Comparison of ENCODE assay signal across 26 cellular contexts in the genomic region with DNA sequence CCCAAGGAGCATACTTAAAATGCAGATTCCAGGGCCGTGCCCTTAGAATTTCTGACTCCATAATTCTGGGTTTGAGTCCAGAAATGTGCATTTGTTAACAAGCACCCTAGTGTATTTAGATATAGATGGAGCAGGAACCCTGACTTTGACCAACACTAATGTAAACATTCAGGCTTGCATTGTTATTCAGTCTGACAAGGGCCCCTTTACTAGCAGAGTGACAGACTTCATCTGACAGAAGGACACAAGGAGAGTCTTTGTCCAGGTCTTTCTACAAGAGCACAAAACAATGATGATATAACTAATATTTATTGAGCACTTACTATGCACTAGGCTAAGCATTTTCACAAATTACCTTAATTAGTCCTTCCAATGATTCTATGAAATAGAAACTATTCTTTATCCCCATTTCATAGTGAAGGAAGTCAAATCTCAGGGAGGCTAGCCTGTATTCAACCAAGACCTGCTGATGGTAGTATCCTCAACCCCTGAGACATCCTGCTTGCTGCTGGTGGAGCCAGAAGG. TPM values are rescaled to one million over a fixed set of nuclear protein-coding genes. Genes with fewer than 3 reads are reported as not detected.
DNase-seq lines count a peak whose midpoint lies in the region; ATAC-seq, FAIRE-seq and TF ChIP-seq lines count a peak whose summit lies in the region.
"Had no signal": no experiment of that assay in that cellular context is flagged by ENCODE, and none has a peak within 500 bp of the region (broad histone marks: within the 10 kb centered on the region; RNA-seq: fewer than 3 reads in every experiment).

No MANE protein-coding gene starts in this region.

- no peak for DNase-seq in H1 (ENCODE audit: low read depth in 1 of 2, low spot score in 2 of 2)
- DNase-seq in upper lobe of left lung = no peak
- DNase-seq in pons (ENCODE audit: low spot score) = no peak
- DNase-seq in stimulated activated CD4-positive, alpha-beta T cell treated with anti-CD3 and anti-CD28 coated beads, Interleukin-1b, Interleukin-23, amount 100 ng/mL, for 48 hours = no peak
- DNase-seq: 8988T; ACHN; BE2C; C1 segment of cervical spinal cord; Calu3; CD4-positive, alpha-beta memory T cell; CD4-positive, CD25-positive, alpha-beta regulatory T cell; CD8-positive, alpha-beta memory T cell; DMS79 treated with DMSO at 0.1 percent for 48 hours; GF-D8 had no signal

- no peak for TF ChIP-seq RAD21 in H1 (IDR thresholded peaks at IDR 0.05 in 1 of 2, conservative IDR thresholded peaks at IDR 0.05 in 1 of 2; ENCODE audit: low read depth in 2 of 2, low read length in 2 of 2)
- no peak for TF ChIP-seq RAD21 in liver (IDR thresholded peaks at IDR 0.05)

- FAIRE-seq in H1 (lab: Jason Lieb, UNC) = no peak
- FAIRE-seq: A204.1, D721Med, G401.6, GM12891, GM19239 had no signal

- H2BK15ac ChIP-seq in H1 (ENCODE audit: low read length) = no peak overlapping the region

- TF ChIP-seq EP300 in H1 (IDR thresholded peaks at IDR 0.05; ENCODE audit: borderline replicate concordance in 1 of 2, low read depth in 2 of 2, low read length in 2 of 2) = no peak
- no peak for TF ChIP-seq EP300 in upper lobe of left lung (IDR thresholded peaks at IDR 0.05)

- ATAC-seq in upper lobe of left lung (ENCODE audit: low FRiP score in 2 of 2) = no peak

- no peak overlapping the region for H4K91ac ChIP-seq in H1 (replicated peaks; ENCODE audit: insufficient read length, low read length)

- H2BK5ac ChIP-seq in H1 (ENCODE audit: low read depth, low read length) = no peak overlapping the region

- no peaks in the 10 kb centered on the region for H4K20me1 ChIP-seq in H1 (replicated peaks in 1 of 2; ENCODE audit: control insufficient read depth in 1 of 2, insufficient read depth in 2 of 2, low read length in 2 of 2)
- H4K20me1 ChIP-seq: BLaER1 had no signal

- WGBS in H1 (ENCODE audit: extremely low coverage in 1 of 2, insufficient coverage in 1 of 2, insufficient read length in 1 of 2, insufficient replicate concordance in 2 of 2, low coverage in 1 of 2, low lambda C conversion rate in 2 of 2, missing lambda C conversion rate in 1 of 2), 2 experiments = 82% methylated on average over 1 of the region's 1 CpG; no CpG with 5 or more reads in 1 of the 2 experiments
- 71% methylated on average over 1 of the region's 1 CpG for WGBS in liver
- 85 to 100% methylated on average over 1 of the region's 1 CpG for WGBS in upper lobe of left lung, 2 donors

- no peak overlapping the region for H2AK5ac ChIP-seq in H1 (ENCODE audit: low read depth, low read length)

- no peaks in the 10 kb centered on the region; the same call in 1 of the 2 replicates for H3K79me1 ChIP-seq in H1 (ENCODE audit: low read depth, low read length)

- no peaks in the 10 kb centered on the region for H3K79me2 ChIP-seq in H1 (ENCODE audit: control insufficient read depth in 1 of 2, insufficient read depth in 2 of 2, low read length in 2 of 2)

- H3K4me3 ChIP-seq in H1 (ENCODE audit: extremely low read depth in 1 of 4, insufficient read depth in 2 of 4, low read depth in 3 of 4, low read length in 4 of 4) = no peak overlapping the region
- H3K4me3 ChIP-seq in liver (ENCODE audit: low read depth in 1 of 3, low read length in 3 of 3) = peak overlapping the region in 2 of 3 donors; percentile 63 to 91
- no peak overlapping the region for H3K4me3 ChIP-seq in subcutaneous abdominal adipose tissue (ENCODE audit: low read depth in 1 of 5, low read length in 5 of 5)
- H3K4me3 ChIP-seq in upper lobe of left lung = no peak overlapping the region
- H3K4me3 ChIP-seq: BLaER1 had no signal

- no peak overlapping the region for H2BK120ac ChIP-seq in H1 (replicated peaks; ENCODE audit: low read depth, low read length)

- no peaks in the 10 kb centered on the region for H3K9me3 ChIP-seq in H1 (ENCODE audit: insufficient read depth in 2 of 2, low read depth in 1 of 2, low read length in 1 of 2)
- H3K9me3 ChIP-seq in liver (ENCODE audit: control insufficient read depth in 4 of 4, low read length in 3 of 4) = no peaks in the 10 kb centered on the region
- no peaks in the 10 kb centered on the region for H3K9me3 ChIP-seq in subcutaneous abdominal adipose tissue (ENCODE audit: control insufficient read depth in 5 of 5, low read length in 5 of 5)
- no peaks in the 10 kb centered on the region for H3K9me3 ChIP-seq in upper lobe of left lung
- H3K9me3 ChIP-seq: BE2C, Caco-2 had no signal

- H3K36me3 ChIP-seq in H1 (ENCODE audit: control insufficient read depth in 2 of 4, insufficient read depth in 4 of 4, low read length in 3 of 4) = no peaks in the 10 kb centered on the region
- H3K36me3 ChIP-seq in liver (ENCODE audit: control insufficient read depth in 4 of 4, insufficient read depth in 3 of 4, low read depth in 1 of 4, low read length in 3 of 4) = peaks cover 1 to 60% (median 27%) of the 10 kb centered on the region in 4 donors
- peaks cover 0 to 26% (median 11%) of the 10 kb centered on the region in 5 donors for H3K36me3 ChIP-seq in subcutaneous abdominal adipose tissue (ENCODE audit: control insufficient read depth in 5 of 5, insufficient read depth in 5 of 5, low read length in 5 of 5)
- no peaks in the 10 kb centered on the region for H3K36me3 ChIP-seq in upper lobe of left lung
- H3K36me3 ChIP-seq: BE2C, BLaER1 had no signal

- no peak for TF ChIP-seq CTCF in H1 (IDR thresholded peaks at IDR 0.05; ENCODE audit: control extremely low read depth in 1 of 3, insufficient read depth in 1 of 3, low read depth in 1 of 3, low read length in 3 of 3)
- TF ChIP-seq CTCF in liver (IDR thresholded peaks at IDR 0.05; ENCODE audit: low read depth, low read length, missing input control) = no peak
- no peak for TF ChIP-seq CTCF in upper lobe of left lung (IDR thresholded peaks at IDR 0.05)

- no peak overlapping the region for H3K56ac ChIP-seq in H1 (replicated peaks; ENCODE audit: insufficient read length, low read depth, low read length)

- H3K9ac ChIP-seq in H1 (replicated peaks in 1 of 4; ENCODE audit: extremely low read depth in 1 of 4, low read depth in 3 of 4, low read length in 3 of 4) = no peak overlapping the region
- H3K9ac ChIP-seq in liver (ENCODE audit: low read depth in 1 of 2, low read length in 2 of 2) = no peak overlapping the region
- H3K9ac ChIP-seq in subcutaneous abdominal adipose tissue (ENCODE audit: low read length in 5 of 5) = no peak overlapping the region
- H3K9ac ChIP-seq: BLaER1 had no signal

- CTCF ChIA-PET in H1 (lab: Charles Lee; ENCODE audit: partially characterized antibody) = interaction anchor here (0.6 to 1.7 kb wide), 16 partner anchors 9 to 1333 kb away, joined by 3 to 7 read pairs (median 3); no protein-coding TSS in a partner anchor

- H4K5ac ChIP-seq in H1 (ENCODE audit: insufficient read length, low read depth, low read length) = no peak overlapping the region

- no peak overlapping the region for H3K18ac ChIP-seq in H1 (ENCODE audit: extremely low read depth, low read length)

- no peak overlapping the region for H3K27ac ChIP-seq in H1 (ENCODE audit: low read depth, low read length)
- H3K27ac ChIP-seq in liver (ENCODE audit: low read depth in 1 of 2, low read length in 2 of 2) = no peak overlapping the region
- H3K27ac ChIP-seq in subcutaneous abdominal adipose tissue (ENCODE audit: low read depth, low read length) = peak overlapping the region; percentile 32
- H3K27ac ChIP-seq in upper lobe of left lung = no peak overlapping the region
- H3K27ac ChIP-seq: BLaER1 had no signal

- no peak overlapping the region for H2AFZ ChIP-seq in H1 (ENCODE audit: low read length)

- no peak overlapping the region for H3K4me2 ChIP-seq in H1 (ENCODE audit: insufficient read depth in 1 of 2, low read depth in 2 of 2, low read length in 2 of 2)
- H3K4me2 ChIP-seq: BLaER1 had no signal

- no peak overlapping the region for H2BK20ac ChIP-seq in H1 (ENCODE audit: low read length)

- H3K23me2 ChIP-seq in H1 (ENCODE audit: low read depth, low read length) = peaks cover 7% of the 10 kb centered on the region; the same call in 1 of the 2 replicates

- POLR2A ChIA-PET in H1 (lab: Charles Lee; ENCODE audit: partially characterized antibody) = no interaction called here

- H2BK12ac ChIP-seq in H1 (ENCODE audit: low read depth, low read length) = no peak overlapping the region

- H4K8ac ChIP-seq in H1 (ENCODE audit: extremely low read depth, insufficient read depth, low read length) = no peak overlapping the region

- no peak overlapping the region for H3K14ac ChIP-seq in H1 (ENCODE audit: insufficient read length)

- H3K4me1 ChIP-seq in H1 (replicated peaks in 1 of 4; ENCODE audit: control insufficient read depth in 3 of 4, insufficient read depth in 4 of 4, low read length in 3 of 4) = peaks cover 0 to 6% (median 3%) of the 10 kb centered on the region in 4 experiments; a peak in 5 of 7 replicates
- H3K4me1 ChIP-seq in liver (ENCODE audit: control insufficient read depth in 4 of 4, insufficient read depth in 4 of 4, low read length in 3 of 4) = peaks cover 0 to 45% (median 25%) of the 10 kb centered on the region in 4 donors
- peaks cover 0 to 84% (median 52%) of the 10 kb centered on the region in 5 donors for H3K4me1 ChIP-seq in subcutaneous abdominal adipose tissue (ENCODE audit: control insufficient read depth in 5 of 5, insufficient read depth in 5 of 5, low read length in 5 of 5)
- peaks cover 12 to 17% (median 15%) of the 10 kb centered on the region in 4 donors for H3K4me1 ChIP-seq in upper lobe of left lung
- H3K4me1 ChIP-seq: BE2C, BLaER1 had no signal

- H3K4ac ChIP-seq in H1 (replicated peaks; ENCODE audit: insufficient read length, low read depth, low read length) = no peak overlapping the region

- peaks cover 21 to 30% (median 25%) of the 10 kb centered on the region in 4 experiments for H3K27me3 ChIP-seq in H1 (replicated peaks in 1 of 4; ENCODE audit: control insufficient read depth in 3 of 4, extremely low read depth in 1 of 4, insufficient read depth in 3 of 4, low read length in 3 of 4)
- H3K27me3 ChIP-seq in liver (ENCODE audit: control insufficient read depth in 4 of 4, insufficient read depth in 4 of 4, low read length in 3 of 4) = no peaks in the 10 kb centered on the region
- peaks cover 0 to 10% (median 0%) of the 10 kb centered on the region in 5 donors for H3K27me3 ChIP-seq in subcutaneous abdominal adipose tissue (ENCODE audit: control insufficient read depth in 5 of 5, insufficient read depth in 4 of 5, low read length in 5 of 5)
- peaks cover 0 to 14% (median 6%) of the 10 kb centered on the region in 4 donors for H3K27me3 ChIP-seq in upper lobe of left lung
- H3K27me3 ChIP-seq: BLaER1 had no signal

- no peak for TF ChIP-seq POLR2A in H1 (IDR thresholded peaks at IDR 0.05; ENCODE audit: control extremely low read depth in 1 of 2, low read depth in 2 of 2, low read length in 2 of 2)
- no peak for TF ChIP-seq POLR2A in upper lobe of left lung (IDR thresholded peaks at IDR 0.05)

- H3K23ac ChIP-seq in H1 (ENCODE audit: insufficient read length) = no peak overlapping the region

RNA-seq across cellular contexts. Expression of gene RBP4, which starts 3.9 kb away (rescaled TPM):
- total RNA-seq in H1 (2021; fragmentation: NEBNext Ultra II Directional; extraction: Animal tissue kit (Norgen Biotek cat#: 25700)) = 0.31 and 0.97 TPM in 2 replicates
- polyA plus RNA-seq in H1 (2011; rRNA removed) = 0.42 and 0.55 TPM in 2 replicates
- polyA plus RNA-seq in H1 (2011; cell fraction: cytosol; rRNA removed) = 0.54 TPM
- polyA plus RNA-seq in H1 (2011; cell fraction: nucleus; rRNA removed) = 0.48 TPM
- polyA plus RNA-seq in H1 (2012, experiment 1 of 2) = 0.24 to 0.70 TPM (median 0.36 TPM) in 4 replicates
- polyA plus RNA-seq in H1 (2012, experiment 2 of 2) = 0.72 TPM
- polyA plus RNA-seq in H1 (2013, experiment 1 of 2) = 0.57 TPM
- 0.77 TPM for polyA plus RNA-seq in H1 (2013, experiment 2 of 2)
- 0.22 and 0.66 TPM in 2 replicates for polyA minus RNA-seq in H1 (2011; rRNA and poly(A)+ RNA removed)
- polyA minus RNA-seq in H1 (2011; cell fraction: cytosol; rRNA and poly(A)+ RNA removed) = not detected
- not detected for polyA minus RNA-seq in H1 (2011; cell fraction: nucleus; rRNA and poly(A)+ RNA removed)
- total RNA-seq in liver = 1,000 to 10,000 TPM; 1,174 to 2,873 TPM
- over 10,000 TPM in 1 of 2 donors, 1,000 to 10,000 TPM in 1; 5,034 to 10,329 TPM for polyA plus RNA-seq in liver
- total RNA-seq in upper lobe of left lung = 10 to 100 TPM; 11.5 to 50.7 (median 28.3) TPM
- total RNA-seq: A673; CD4-positive, alpha-beta memory T cell; CD4-positive, CD25-positive, alpha-beta regulatory T cell; CD8-positive, alpha-beta memory T cell had no signal
- polyA plus RNA-seq: AG04450; CD4-positive, alpha-beta memory T cell; CD4-positive, CD25-positive, alpha-beta regulatory T cell; CD8-positive, alpha-beta memory T cell had no signal

RNA-seq across cellular contexts. Expression of gene PDE6C, which starts 15.2 kb away (rescaled TPM):
- not detected in 2 replicates for total RNA-seq in H1 (2021; fragmentation: NEBNext Ultra II Directional; extraction: Animal tissue kit (Norgen Biotek cat#: 25700))
- polyA plus RNA-seq in H1 (2011; rRNA removed) (not detected in 2 replicates), liver (not detected)
- polyA plus RNA-seq in H1 (2011; cell fraction: cytosol; rRNA removed) = not detected
- polyA plus RNA-seq in H1 (2011; cell fraction: nucleus; rRNA removed) = not detected
- 0.05 to 0.08 TPM (median 0.07 TPM) in 3 of 4 replicates, not detected in the other for polyA plus RNA-seq in H1 (2012, experiment 1 of 2)
- polyA plus RNA-seq in H1 (2012, experiment 2 of 2) = not detected
- not detected for polyA plus RNA-seq in H1 (2013, experiment 1 of 2)
- polyA plus RNA-seq in H1 (2013, experiment 2 of 2) = not detected
- polyA minus RNA-seq in H1 (2011; rRNA and poly(A)+ RNA removed) = not detected in 2 replicates
- polyA minus RNA-seq in H1 (2011; cell fraction: cytosol; rRNA and poly(A)+ RNA removed) = not detected
- not detected for polyA minus RNA-seq in H1 (2011; cell fraction: nucleus; rRNA and poly(A)+ RNA removed)
- total RNA-seq in liver (not detected), upper lobe of left lung (not detected)
- total RNA-seq: A673; Caco-2; Calu3; CD4-positive, alpha-beta memory T cell; CD4-positive, CD25-positive, alpha-beta regulatory T cell; CD8-positive, alpha-beta memory T cell had no signal
- polyA plus RNA-seq: AG04450; CD14-positive monocyte; CD4-positive, alpha-beta memory T cell; CD4-positive, CD25-positive, alpha-beta regulatory T cell; CD8-positive, alpha-beta memory T cell had no signal

RNA-seq across cellular contexts. Expression of gene FFAR4, which starts 30.7 kb away (rescaled TPM):
- not detected in 2 replicates for total RNA-seq in H1 (2021; fragmentation: NEBNext Ultra II Directional; extraction: Animal tissue kit (Norgen Biotek cat#: 25700))
- polyA plus RNA-seq in H1 (2011; rRNA removed) (0.05 TPM in 1 of 2 replicates, not detected in the other), liver (under 1 TPM; 0.21 to 0.28 TPM)
- polyA plus RNA-seq in H1 (2011; cell fraction: cytosol; rRNA removed) = not detected
- not detected for polyA plus RNA-seq in H1 (2011; cell fraction: nucleus; rRNA removed)
- polyA plus RNA-seq in H1 (2012, experiment 1 of 2) = not detected in 4 replicates
- polyA plus RNA-seq in H1 (2012, experiment 2 of 2) = 0.04 TPM
- polyA plus RNA-seq in H1 (2013, experiment 1 of 2) = not detected
- 0.02 TPM for polyA plus RNA-seq in H1 (2013, experiment 2 of 2)
- polyA minus RNA-seq in H1 (2011; rRNA and poly(A)+ RNA removed) = not detected in 2 replicates
- not detected for polyA minus RNA-seq in H1 (2011; cell fraction: cytosol; rRNA and poly(A)+ RNA removed)
- polyA minus RNA-seq in H1 (2011; cell fraction: nucleus; rRNA and poly(A)+ RNA removed) = not detected
- total RNA-seq in liver (under 1 TPM; 0.14 to 0.17 TPM), upper lobe of left lung (10 to 100 TPM in 2 of 6 donors, 1 to 10 TPM in 4; 2.4 to 18.1 (median 7.6) TPM)
- total RNA-seq: A673; CD4-positive, alpha-beta memory T cell; CD4-positive, CD25-positive, alpha-beta regulatory T cell; CD8-positive, alpha-beta memory T cell had no signal
- polyA plus RNA-seq: AG04450; CD4-positive, alpha-beta memory T cell; CD4-positive, CD25-positive, alpha-beta regulatory T cell; CD8-positive, alpha-beta memory T cell had no signal

Comparison
In these comparisons a context has a peak if more than half of its experiments do, and no peak if none do; other contexts are left out.
1. H3K4me3 ChIP-seq: peak in liver (2 of 3); none in H1 (0 of 4), subcutaneous abdominal adipose tissue (0 of 5) and upper lobe of left lung (0 of 4).
2. RNA of gene RBP4, which starts 3.9 kb away (total RNA-seq): 1,174 to 2,873 TPM in liver; 11.5 to 50.7 TPM in upper lobe of left lung and 0.31 to 0.97 TPM in H1; every median in the first group is over 10 times any median in the second.